ENCODE assay signal across 28 cellular contexts in the genomic region with DNA sequence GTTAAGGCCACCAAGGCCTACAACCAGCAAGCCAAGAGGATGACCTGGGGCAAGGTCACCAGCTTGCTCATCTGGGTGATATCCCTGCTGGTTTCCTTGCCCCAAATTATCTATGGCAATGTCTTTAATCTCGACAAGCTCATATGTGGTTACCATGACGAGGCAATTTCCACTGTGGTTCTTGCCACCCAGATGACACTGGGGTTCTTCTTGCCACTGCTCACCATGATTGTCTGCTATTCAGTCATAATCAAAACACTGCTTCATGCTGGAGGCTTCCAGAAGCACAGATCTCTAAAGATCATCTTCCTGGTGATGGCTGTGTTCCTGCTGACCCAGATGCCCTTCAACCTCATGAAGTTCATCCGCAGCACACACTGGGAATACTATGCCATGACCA. TPM values are rescaled to one million over a fixed set of nuclear protein-coding genes. Genes with fewer than 3 reads are reported as not detected.
DNase-seq lines count a peak whose midpoint lies in the region; ATAC-seq and TF ChIP-seq lines count a peak whose summit lies in the region.
"Had no signal": no experiment of that assay in that cellular context is flagged by ENCODE, and none has a peak within 500 bp of the region (broad histone marks: within the 10 kb centered on the region; RNA-seq: fewer than 3 reads in every experiment).

No MANE protein-coding gene starts in this region.

- peaks cover 5% of the 10 kb centered on the region for H3K9me3 Mint-ChIP-seq in activated CD4-positive, alpha-beta T cell treated with anti-CD3 and anti-CD28 coated beads, Interleukin-2, amount 10 ng/mL, durations not matched to agents 24 days and 14 days
- no peaks in the 10 kb centered on the region for H3K9me3 Mint-ChIP-seq in HFFc6
- no peaks in the 10 kb centered on the region for H3K9me3 Mint-ChIP-seq in activated CD8-positive, alpha-beta T cell treated with anti-CD3 and anti-CD28 coated beads, Interleukin-2, amount 10 ng/mL, durations not matched to agents 7 days and 5 days (ENCODE audit: insufficient read depth)
- H3K9me3 Mint-ChIP-seq: activated naive CD4-positive, alpha-beta T cell treated with anti-CD3 and anti-CD28 coated beads, Interleukin-2, amount 50 U/mL, for 24 hours; endodermal cell; neural progenitor cell had no signal

- no peaks in the 10 kb centered on the region for H3K27me3 Mint-ChIP-seq in activated CD4-positive, alpha-beta T cell treated with anti-CD3 and anti-CD28 coated beads, Interleukin-2, amount 10 ng/mL, durations not matched to agents 24 days and 14 days
- H3K27me3 Mint-ChIP-seq in HFFc6 (ENCODE audit: insufficient read depth): peaks cover 1% of the 10 kb centered on the region; the same call in 1 of the 2 replicates
- no peaks in the 10 kb centered on the region for H3K27me3 Mint-ChIP-seq in activated CD8-positive, alpha-beta T cell treated with anti-CD3 and anti-CD28 coated beads, Interleukin-2, amount 10 ng/mL, durations not matched to agents 7 days and 5 days (ENCODE audit: low read depth)
- H3K27me3 Mint-ChIP-seq: activated naive CD4-positive, alpha-beta T cell treated with anti-CD3 and anti-CD28 coated beads, Interleukin-2, amount 50 U/mL, for 24 hours; progenitor cell of endocrine pancreas had no signal

- no peaks in the 10 kb centered on the region for H3K27me3 ChIP-seq in gastrocnemius medialis
- H3K27me3 ChIP-seq in tibial nerve: no peaks in the 10 kb centered on the region
- no peaks in the 10 kb centered on the region for H3K27me3 ChIP-seq in ascending aorta
- H3K27me3 ChIP-seq: BLaER1, body of pancreas, neural progenitor cell, stomach had no signal

- H3K27ac ChIP-seq in gastrocnemius medialis: peak overlapping the region; percentile 18 to 100 (median 46)
- H3K27ac ChIP-seq in tibial nerve: no peak overlapping the region
- H3K27ac ChIP-seq in ascending aorta: peak overlapping the region in 1 of 2 donors; percentile 63
- H3K27ac ChIP-seq: BLaER1, body of pancreas, HL-60, neural progenitor cell, RWPE1 had no signal

- intact Hi-C loops in activated CD4-positive, alpha-beta T cell treated with anti-CD3 and anti-CD28 coated beads, Interleukin-2, amount 10 ng/mL, durations not matched to agents 24 days and 14 days (cut with micrococcal nuclease): no loop called here
- intact Hi-C loops in gastrocnemius medialis (cut with DNase I; ENCODE audit: low total_unique reads) (no loop called here), ascending aorta (cut with DNase I) (no loop called here)

- no peak for ATAC-seq in activated CD8-positive, alpha-beta T cell treated with anti-CD3 and anti-CD28 coated beads, Interleukin-2, amount 10 ng/mL, durations not matched to agents 7 days and 5 days
- ATAC-seq in gastrocnemius medialis (no peak), HG02623 (IDR thresholded peaks at IDR 0.05; ENCODE audit: unreplicated experiment) (no peak)
- ATAC-seq: body of pancreas, SK-N-SH treated with all-trans-retinoic acid at 6 μM for 48 hours had no signal

- H3K4me3 ChIP-seq in gastrocnemius medialis: no peak overlapping the region
- H3K4me3 ChIP-seq in tibial nerve: no peak overlapping the region
- no peak overlapping the region for H3K4me3 ChIP-seq in ascending aorta
- H3K4me3 ChIP-seq: BLaER1, body of pancreas, neural progenitor cell, stomach had no signal

- H3K27ac Mint-ChIP-seq in activated CD4-positive, alpha-beta T cell treated with anti-CD3 and anti-CD28 coated beads, Interleukin-2, amount 10 ng/mL, durations not matched to agents 24 days and 14 days: peak overlapping the region; percentile 41
- H3K27ac Mint-ChIP-seq in HFFc6: peak overlapping the region; percentile 74; the same call in 1 of the 2 replicates
- peak overlapping the region; percentile 58 for H3K27ac Mint-ChIP-seq in activated CD8-positive, alpha-beta T cell treated with anti-CD3 and anti-CD28 coated beads, Interleukin-2, amount 10 ng/mL, durations not matched to agents 7 days and 5 days
- H3K27ac Mint-ChIP-seq: activated naive CD4-positive, alpha-beta T cell treated with anti-CD3 and anti-CD28 coated beads, Interleukin-2, amount 50 U/mL, for 24 hours; endodermal cell; neural progenitor cell; progenitor cell of endocrine pancreas had no signal

- TF ChIP-seq POLR2A in gastrocnemius medialis (IDR thresholded peaks at IDR 0.05) (no peak), tibial nerve (IDR thresholded peaks at IDR 0.05) (no peak)

- H3K9me3 ChIP-seq in gastrocnemius medialis (no peaks in the 10 kb centered on the region), tibial nerve (no peaks in the 10 kb centered on the region), ascending aorta (no peaks in the 10 kb centered on the region)
- H3K9me3 ChIP-seq: BLaER1, body of pancreas, stomach had no signal

- H3K4me1 ChIP-seq in gastrocnemius medialis: peaks cover 5 to 17% of the 10 kb centered on the region in 2 donors
- H3K4me1 ChIP-seq in tibial nerve: no peaks in the 10 kb centered on the region
- peaks cover 0 to 4% of the 10 kb centered on the region in 2 donors for H3K4me1 ChIP-seq in ascending aorta
- H3K4me1 ChIP-seq: BLaER1, body of pancreas, neural progenitor cell had no signal

- H3K36me3 ChIP-seq in gastrocnemius medialis (peaks cover 0 to 62% of the 10 kb centered on the region in 2 donors), tibial nerve (peaks cover 0 to 92% (median 5%) of the 10 kb centered on the region in 3 donors), ascending aorta (peaks cover 47 to 76% of the 10 kb centered on the region in 2 donors)
- H3K36me3 ChIP-seq: neural progenitor cell had no signal

- peaks cover 81% of the 10 kb centered on the region for H3K36me3 Mint-ChIP-seq in activated CD4-positive, alpha-beta T cell treated with anti-CD3 and anti-CD28 coated beads, Interleukin-2, amount 10 ng/mL, durations not matched to agents 24 days and 14 days (ENCODE audit: low read depth)
- peaks cover 34% of the 10 kb centered on the region for H3K36me3 Mint-ChIP-seq in HFFc6 (ENCODE audit: low read depth)
- H3K36me3 Mint-ChIP-seq in activated CD8-positive, alpha-beta T cell treated with anti-CD3 and anti-CD28 coated beads, Interleukin-2, amount 10 ng/mL, durations not matched to agents 7 days and 5 days (ENCODE audit: low read depth): peaks cover 88% of the 10 kb centered on the region

- POLR2A ChIA-PET in activated CD8-positive, alpha-beta T cell treated with anti-CD3 and anti-CD28 coated beads, Interleukin-2, amount 10 ng/mL, durations not matched to agents 7 days and 5 days (lab: Charles Lee): interaction anchor here (2.3 kb wide), 1 partner anchor 16 kb away, joined by 11 read pairs; no protein-coding TSS in a partner anchor

- peak overlapping the region; percentile 43 for H3K4me3 Mint-ChIP-seq in activated CD4-positive, alpha-beta T cell treated with anti-CD3 and anti-CD28 coated beads, Interleukin-2, amount 10 ng/mL, durations not matched to agents 24 days and 14 days
- 0 out of 2 replicates have a peak overlapping the region, but pooled peaks have one; percentile 3 for H3K4me3 Mint-ChIP-seq in HFFc6
- H3K4me3 Mint-ChIP-seq in activated CD8-positive, alpha-beta T cell treated with anti-CD3 and anti-CD28 coated beads, Interleukin-2, amount 10 ng/mL, durations not matched to agents 7 days and 5 days: peak overlapping the region; percentile 74
- H3K4me3 Mint-ChIP-seq: activated naive CD4-positive, alpha-beta T cell treated with anti-CD3 and anti-CD28 coated beads, Interleukin-2, amount 50 U/mL, for 24 hours; endodermal cell; neural progenitor cell had no signal

- in situ Hi-C loops in gastrocnemius medialis (cut with MboI; ENCODE audit: low sequenced_read_pairs in 4 of 4): loop anchor here in 1 of 4 donors (25.0 kb wide), 1 partner anchor 415 kb away; a partner anchor contains a TSS

- no peak for TF ChIP-seq CTCF in HFFc6 (IDR thresholded peaks at IDR 0.05)
- TF ChIP-seq CTCF in gastrocnemius medialis (IDR thresholded peaks at IDR 0.05 in 4 of 5, conservative IDR thresholded peaks at IDR 0.05 in 1 of 5): no peak
- no peak for TF ChIP-seq CTCF in tibial nerve (IDR thresholded peaks at IDR 0.05)
- no peak for TF ChIP-seq CTCF in ascending aorta (IDR thresholded peaks at IDR 0.05)

- DNase-seq in activated CD4-positive, alpha-beta T cell treated with anti-CD3 and anti-CD28 coated beads, Interleukin-2, amount 10 ng/mL, durations not matched to agents 24 days and 14 days: no peak
- no peak for DNase-seq in activated CD4-positive, alpha-beta T cell treated with anti-CD3 and anti-CD28 coated beads for 4 hours
- DNase-seq in HFFc6 (no peak), gastrocnemius medialis (no peak), tibial nerve (ENCODE audit: low spot score in 2 of 2) (no peak), ascending aorta (ENCODE audit: low spot score in 2 of 2) (no peak)
- peak; percentile 40 for DNase-seq in activated CD8-positive, alpha-beta T cell treated with anti-CD3 and anti-CD28 coated beads, Interleukin-2, amount 10 ng/mL, durations not matched to agents 7 days and 5 days
- DNase-seq: body of pancreas; endodermal cell; glutamatergic neuron; NCI-H1417; NCI-H2107; NCI-H510A treated with DMSO at 0.1 percent for 48 hours; stimulated activated CD4-positive, alpha-beta T cell treated with anti-CD3 and anti-CD28 coated beads, Interleukin-2, amount 100 ng/mL, for 48 hours; stomach; T1000 had no signal

- WGBS in tibial nerve, 2 donors: 97 to 100% methylated on average over 3 of the region's 3 CpGs

- no peak for TF ChIP-seq EP300 in tibial nerve (IDR thresholded peaks at IDR 0.05)

- CTCF ChIA-PET in activated CD8-positive, alpha-beta T cell treated with anti-CD3 and anti-CD28 coated beads, Interleukin-2, amount 10 ng/mL, durations not matched to agents 7 days and 5 days (lab: Charles Lee): interaction anchor here (0.8 to 10.7 kb wide), 5 partner anchors 20 to 431 kb away, joined by 4 to 159 read pairs (median 6); no protein-coding TSS in a partner anchor

- H3K4me1 Mint-ChIP-seq in activated CD4-positive, alpha-beta T cell treated with anti-CD3 and anti-CD28 coated beads, Interleukin-2, amount 10 ng/mL, durations not matched to agents 24 days and 14 days: peaks cover 88% of the 10 kb centered on the region
- peaks cover 54% of the 10 kb centered on the region for H3K4me1 Mint-ChIP-seq in HFFc6 (ENCODE audit: low read depth)
- H3K4me1 Mint-ChIP-seq in activated CD8-positive, alpha-beta T cell treated with anti-CD3 and anti-CD28 coated beads, Interleukin-2, amount 10 ng/mL, durations not matched to agents 7 days and 5 days (ENCODE audit: low read depth): peaks cover 97% of the 10 kb centered on the region
- H3K4me1 Mint-ChIP-seq: endodermal cell, neural progenitor cell had no signal

RNA-seq across cellular contexts. Expression of a gene that starts 3.6 kb away (rescaled TPM):
- total RNA-seq in activated CD4-positive, alpha-beta T cell treated with anti-CD3 and anti-CD28 coated beads, Interleukin-2, amount 10 ng/mL, durations not matched to agents 24 days and 14 days: 15.2 TPM in 2 replicates
- not detected for total RNA-seq in HFFc6 (2021; fragmentation: NEBNext Ultra II Directional; extraction: Animal tissue kit (Norgen Biotek cat#: 25700))
- 10 to 100 TPM; 26.5 to 27.6 TPM for total RNA-seq in activated CD8-positive, alpha-beta T cell treated with anti-CD3 and anti-CD28 coated beads, Interleukin-2, amount 10 ng/mL, durations not matched to agents 7 days and 5 days
- under 1 TPM in 2 of 4 donors, not detected in 2; 0.29 to 0.51 TPM for total RNA-seq in gastrocnemius medialis
- total RNA-seq in tibial nerve: 1 to 10 TPM in 2 of 4 donors, under 1 TPM in 1, not detected in 1; 0.87 to 2.7 (median 2.1) TPM
- 2.1 TPM for total RNA-seq in ascending aorta
- total RNA-seq: A172, endodermal cell, left lobe of liver, MCF 10A, progenitor cell of endocrine pancreas, skeletal muscle tissue had no signal

RNA-seq across cellular contexts. Expression of a gene that starts 48.7 kb away (rescaled TPM):
- total RNA-seq in activated CD4-positive, alpha-beta T cell treated with anti-CD3 and anti-CD28 coated beads, Interleukin-2, amount 10 ng/mL, durations not matched to agents 24 days and 14 days: 16.5 and 16.8 TPM in 2 replicates
- total RNA-seq in HFFc6 (2021; fragmentation: NEBNext Ultra II Directional; extraction: Animal tissue kit (Norgen Biotek cat#: 25700)): 10 to 100 TPM; 20.8 to 30.7 (median 27.2) TPM
- 10 to 100 TPM; 16.6 to 19.5 TPM for total RNA-seq in activated CD8-positive, alpha-beta T cell treated with anti-CD3 and anti-CD28 coated beads, Interleukin-2, amount 10 ng/mL, durations not matched to agents 7 days and 5 days
- 10 to 100 TPM; 47.4 to 99.8 (median 84.2) TPM for total RNA-seq in gastrocnemius medialis
- total RNA-seq in tibial nerve: 10 to 100 TPM; 61.7 to 85.2 (median 67.9) TPM
- 56.2 TPM for total RNA-seq in ascending aorta

Comparison
In these comparisons a context has a peak if more than half of its experiments do, and no peak if none do; other contexts are left out.
1. H3K4me3 Mint-ChIP-seq: peak in every context shown above with its lines; median percentile 74 in activated CD8-positive, alpha-beta T cell treated with anti-CD3 and anti-CD28 coated beads, Interleukin-2, amount 10 ng/mL, durations not matched to agents 7 days and 5 days; 43 in activated CD4-positive, alpha-beta T cell treated with anti-CD3 and anti-CD28 coated beads, Interleukin-2, amount 10 ng/mL, durations not matched to agents 24 days and 14 days; 3 in HFFc6.
2. H3K27ac ChIP-seq: peak in gastrocnemius medialis (4 of 4); none in tibial nerve (0 of 4).
3. Peak in every context shown above with its lines, with median percentiles within 50 percentile points of each other: H3K27ac Mint-ChIP-seq.